In the genomic region with DNA sequence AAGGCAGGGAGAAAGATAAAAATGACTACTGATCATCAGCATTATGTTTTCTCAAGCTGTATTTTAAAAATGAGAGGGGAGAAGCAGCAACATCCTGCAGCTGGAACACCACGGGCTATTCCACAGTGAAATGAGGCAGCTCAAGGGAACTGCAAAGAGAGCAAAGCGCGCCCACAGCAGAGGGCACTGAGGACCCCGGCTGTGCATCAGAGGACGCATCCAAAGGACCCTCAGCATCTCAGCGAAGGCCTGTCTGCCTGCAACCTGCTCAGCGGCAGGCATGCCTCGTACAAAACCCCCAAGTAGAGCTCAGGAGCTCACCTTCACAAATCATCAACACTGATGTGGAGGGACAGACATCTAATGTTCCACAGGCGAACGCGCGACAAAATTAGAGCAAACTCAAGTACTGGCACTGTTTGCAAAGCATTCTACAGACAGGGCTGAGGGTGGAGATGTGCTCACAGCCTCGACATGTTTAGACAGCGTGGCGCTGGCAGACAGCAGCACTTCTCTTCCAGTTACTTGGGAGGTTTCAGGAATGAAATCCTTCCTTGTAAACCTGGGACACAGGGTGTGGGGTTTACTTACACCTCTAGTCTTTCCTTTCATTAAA, we compare ENCODE assay signal across 22 cellular contexts.
DNase-seq lines count a peak whose midpoint lies in the region; ATAC-seq and TF ChIP-seq lines count a peak whose summit lies in the region.
"Had no signal": no experiment of that assay in that cellular context is flagged by ENCODE, and none has a peak within 500 bp of the region (broad histone marks: within the 10 kb centered on the region; RNA-seq: fewer than 3 reads in every experiment).

No MANE protein-coding gene starts in this region.

- POLR2A ChIA-PET in CD8-positive, alpha-beta T cell (lab: Charles Lee) = interaction anchor here (0.9 to 6.3 kb wide), 3 partner anchors 12 to 125 kb away, joined by 3 to 29 read pairs (median 3); no protein-coding TSS in a partner anchor

- no peak overlapping the region for H3K23ac ChIP-seq in neuronal stem cell (ENCODE audit: low read depth, low read length, poor library complexity)

- no peak for ATAC-seq in CD8-positive, alpha-beta T cell
- no peak for ATAC-seq in HG03097 (IDR thresholded peaks at IDR 0.05; ENCODE audit: low FRiP score, unreplicated experiment)
- ATAC-seq in activated naive CD8-positive, alpha-beta T cell treated with anti-CD3 and anti-CD28 coated beads, Interleukin-2, amount 50 U/mL, for 24 hours = no peak
- ATAC-seq: gastrocnemius medialis, HCT116, left colon, PC-3, psoas muscle had no signal

- H2BK15ac ChIP-seq in neuronal stem cell (ENCODE audit: low read length) = no peak overlapping the region

- H3K4me1 ChIP-seq in CD8-positive, alpha-beta T cell (ENCODE audit: insufficient read depth, low read length) = peaks cover 38% of the 10 kb centered on the region
- peaks cover 11 to 22% of the 10 kb centered on the region in 2 donors for H3K4me1 ChIP-seq in neuronal stem cell (ENCODE audit: control insufficient read depth in 2 of 2, insufficient read depth in 1 of 2, low read depth in 1 of 2, low read length in 2 of 2)
- H3K4me1 ChIP-seq: gastrocnemius medialis, psoas muscle had no signal

- H3K4me3 Mint-ChIP-seq in CD8-positive, alpha-beta T cell = peak overlapping the region; percentile 27
- H3K4me3 Mint-ChIP-seq in activated naive CD8-positive, alpha-beta T cell treated with anti-CD3 and anti-CD28 coated beads, Interleukin-2, amount 50 U/mL, for 24 hours = no peak overlapping the region
- H3K4me3 Mint-ChIP-seq: activated CD4-positive, alpha-beta memory T cell treated with anti-CD3 and anti-CD28 coated beads, Interleukin-2, amount 10 ng/mL, durations not matched to agents 7 days and 5 days; activated naive CD4-positive, alpha-beta T cell treated with anti-CD3 and anti-CD28 coated beads, Interleukin-2, amount 10 ng/mL, durations not matched to agents 7 days and 5 days had no signal

- H3K4me3 ChIP-seq in CD8-positive, alpha-beta T cell (ENCODE audit: low read depth, low read length) = no peak overlapping the region
- H3K4me3 ChIP-seq in epithelial cell of esophagus (ENCODE audit: low read length) (no peak overlapping the region), neuronal stem cell (ENCODE audit: low read length in 2 of 2) (no peak overlapping the region)
- H3K4me3 ChIP-seq: gastrocnemius medialis, psoas muscle, upper lobe of left lung had no signal

- no peak overlapping the region for H3K14ac ChIP-seq in neuronal stem cell (ENCODE audit: low read length)

- DNase-seq in CD8-positive, alpha-beta T cell = peak in 1 of 7 experiments; percentile 28
- DNase-seq in NCI-H1694 treated with DMSO at 0.1 percent for 48 hours (lab: John Stamatoyannopoulos, UW) = peak; percentile 40
- peak; percentile 52 for DNase-seq in epithelial cell of esophagus (ENCODE audit: low read depth)
- DNase-seq in neuronal stem cell (ENCODE audit: low spot score) = no peak
- DNase-seq in GDM1 (lab: John Stamatoyannopoulos, UW) = no peak
- DNase-seq in activated naive CD8-positive, alpha-beta T cell treated with anti-CD3 and anti-CD28 coated beads, Interleukin-2, amount 50 U/mL, for 24 hours = no peak
- no peak for DNase-seq in NCI-H2171 treated with DMSO at 0.1 percent for 48 hours (lab: John Stamatoyannopoulos, UW)
- DNase-seq: activated CD4-positive, alpha-beta memory T cell treated with anti-CD3 and anti-CD28 coated beads, Interleukin-2, amount 10 ng/mL, durations not matched to agents 7 days and 5 days; activated naive CD4-positive, alpha-beta T cell treated with anti-CD3 and anti-CD28 coated beads, Interleukin-2, amount 10 ng/mL, durations not matched to agents 7 days and 5 days; aorta; central memory CD4-positive, alpha-beta T cell; gastrocnemius medialis; Karpas-422; left colon; naive thymus-derived CD8-positive, alpha-beta T cell; NCI-H526 treated with DMSO at 0.1 percent for 48 hours; PC-3; psoas muscle; stimulated activated CD4-positive, alpha-beta T cell treated with anti-CD3 and anti-CD28 coated beads, Interleukin-4, amount 100 ng/mL, for 24 hours; upper lobe of left lung had no signal

- H3K79me1 ChIP-seq in neuronal stem cell (ENCODE audit: low read depth, low read length) = no peaks in the 10 kb centered on the region

- H3K27ac ChIP-seq in CD8-positive, alpha-beta T cell (ENCODE audit: low read depth, low read length) = no peak overlapping the region
- H3K27ac ChIP-seq in neuronal stem cell (replicated peaks; ENCODE audit: low read length) = no peak overlapping the region
- H3K27ac ChIP-seq: gastrocnemius medialis, psoas muscle, upper lobe of left lung had no signal

- intact Hi-C loops in CD8-positive, alpha-beta T cell (cut with DNase I, micrococcal nuclease) = loop anchor here (1.0 to 5.0 kb wide), 3 partner anchors 35 to 273 kb away; no protein-coding TSS in a partner anchor

- H2AK5ac ChIP-seq in neuronal stem cell (ENCODE audit: low read depth, low read length) = no peak overlapping the region

- no peak overlapping the region for H4K8ac ChIP-seq in neuronal stem cell (ENCODE audit: low read depth, low read length)

- no CpG with 5 or more reads among the region's 15 CpGs for WGBS in neuronal stem cell (ENCODE audit: extremely low coverage in 2 of 2, insufficient read length in 2 of 2, insufficient replicate concordance in 1 of 2), 2 donors

- H3K36me3 ChIP-seq in CD8-positive, alpha-beta T cell (ENCODE audit: insufficient read depth, low read length) = no peaks in the 10 kb centered on the region
- peaks cover 0 to 11% of the 10 kb centered on the region in 2 donors for H3K36me3 ChIP-seq in neuronal stem cell (replicated peaks in 1 of 2; ENCODE audit: control insufficient read depth in 2 of 2, insufficient read depth in 2 of 2, low read length in 2 of 2)
- H3K36me3 ChIP-seq: gastrocnemius medialis had no signal

- no peak overlapping the region for H3K27ac Mint-ChIP-seq in CD8-positive, alpha-beta T cell
- no peak overlapping the region for H3K27ac Mint-ChIP-seq in activated naive CD8-positive, alpha-beta T cell treated with anti-CD3 and anti-CD28 coated beads, Interleukin-2, amount 50 U/mL, for 24 hours
- H3K27ac Mint-ChIP-seq: activated CD4-positive, alpha-beta memory T cell treated with anti-CD3 and anti-CD28 coated beads, Interleukin-2, amount 10 ng/mL, durations not matched to agents 7 days and 5 days; activated naive CD4-positive, alpha-beta T cell treated with anti-CD3 and anti-CD28 coated beads, Interleukin-2, amount 10 ng/mL, durations not matched to agents 7 days and 5 days had no signal

- H3K9ac ChIP-seq in neuronal stem cell (ENCODE audit: low read depth, low read length, poor library complexity) = no peak overlapping the region

- H2AFZ ChIP-seq in neuronal stem cell (ENCODE audit: low read length) = peak overlapping the region; percentile 61

- no peak overlapping the region for H4K91ac ChIP-seq in neuronal stem cell (ENCODE audit: low read depth, low read length, poor library complexity)

- H3K27me3 Mint-ChIP-seq in CD8-positive, alpha-beta T cell (ENCODE audit: low read depth) = no peaks in the 10 kb centered on the region
- H3K27me3 Mint-ChIP-seq in activated naive CD8-positive, alpha-beta T cell treated with anti-CD3 and anti-CD28 coated beads, Interleukin-2, amount 50 U/mL, for 24 hours = no peaks in the 10 kb centered on the region
- H3K27me3 Mint-ChIP-seq: activated CD4-positive, alpha-beta memory T cell treated with anti-CD3 and anti-CD28 coated beads, Interleukin-2, amount 10 ng/mL, durations not matched to agents 7 days and 5 days; naive thymus-derived CD8-positive, alpha-beta T cell had no signal

- H3K4me2 ChIP-seq in neuronal stem cell (ENCODE audit: insufficient read depth, low read length, poor library complexity, severe bottlenecking) = no peak overlapping the region

- no peak overlapping the region for H2BK12ac ChIP-seq in neuronal stem cell (ENCODE audit: low read length)

- H3K4ac ChIP-seq in neuronal stem cell (ENCODE audit: low read length) = no peak overlapping the region

- CTCF ChIA-PET in CD8-positive, alpha-beta T cell (lab: Charles Lee) = interaction anchor here (0.7 to 8.3 kb wide), 6 partner anchors 14 to 273 kb away, joined by 3 to 81 read pairs (median 12); no protein-coding TSS in a partner anchor

- peaks cover 4% of the 10 kb centered on the region for H3K36me3 Mint-ChIP-seq in CD8-positive, alpha-beta T cell
- no peaks in the 10 kb centered on the region for H3K36me3 Mint-ChIP-seq in activated naive CD8-positive, alpha-beta T cell treated with anti-CD3 and anti-CD28 coated beads, Interleukin-2, amount 50 U/mL, for 24 hours (ENCODE audit: low read depth)
- H3K36me3 Mint-ChIP-seq: activated naive CD4-positive, alpha-beta T cell treated with anti-CD3 and anti-CD28 coated beads, Interleukin-2, amount 10 ng/mL, durations not matched to agents 7 days and 5 days had no signal

- no peaks in the 10 kb centered on the region for H3K9me3 Mint-ChIP-seq in CD8-positive, alpha-beta T cell
- H3K9me3 Mint-ChIP-seq in activated naive CD8-positive, alpha-beta T cell treated with anti-CD3 and anti-CD28 coated beads, Interleukin-2, amount 50 U/mL, for 24 hours = no peaks in the 10 kb centered on the region
- H3K9me3 Mint-ChIP-seq: activated CD4-positive, alpha-beta memory T cell treated with anti-CD3 and anti-CD28 coated beads, Interleukin-2, amount 10 ng/mL, durations not matched to agents 7 days and 5 days; activated naive CD4-positive, alpha-beta T cell treated with anti-CD3 and anti-CD28 coated beads, Interleukin-2, amount 10 ng/mL, durations not matched to agents 7 days and 5 days; naive thymus-derived CD8-positive, alpha-beta T cell had no signal

- peaks cover 52% of the 10 kb centered on the region for H3K4me1 Mint-ChIP-seq in CD8-positive, alpha-beta T cell (ENCODE audit: low read depth)
- peaks cover 26% of the 10 kb centered on the region for H3K4me1 Mint-ChIP-seq in activated naive CD8-positive, alpha-beta T cell treated with anti-CD3 and anti-CD28 coated beads, Interleukin-2, amount 50 U/mL, for 24 hours

- TF ChIP-seq CTCF in CD8-positive, alpha-beta T cell (IDR thresholded peaks at IDR 0.05) = no peak
- TF ChIP-seq CTCF in epithelial cell of esophagus (IDR thresholded peaks at IDR 0.05; ENCODE audit: insufficient read depth, low read depth, low read length, missing control alignments) = peak; percentile 23

- H3K27me3 ChIP-seq in CD8-positive, alpha-beta T cell (ENCODE audit: insufficient read depth, low read length) = no peaks in the 10 kb centered on the region
- no peaks in the 10 kb centered on the region for H3K27me3 ChIP-seq in neuronal stem cell (ENCODE audit: control insufficient read depth in 3 of 3, insufficient read depth in 3 of 3, low read depth in 1 of 3, low read length in 3 of 3)
- H3K27me3 ChIP-seq: gastrocnemius medialis, upper lobe of left lung had no signal

- H3K9me3 ChIP-seq in CD8-positive, alpha-beta T cell (ENCODE audit: low read length) = no peaks in the 10 kb centered on the region
- no peaks in the 10 kb centered on the region for H3K9me3 ChIP-seq in neuronal stem cell (replicated peaks in 1 of 2; ENCODE audit: control insufficient read depth in 2 of 2, insufficient read depth in 1 of 2, low read depth in 1 of 2, low read length in 2 of 2)
- H3K9me3 ChIP-seq: gastrocnemius medialis, psoas muscle, upper lobe of left lung had no signal

- no peak overlapping the region for H2BK120ac ChIP-seq in neuronal stem cell (ENCODE audit: low read depth, low read length)

- H3K18ac ChIP-seq in neuronal stem cell (ENCODE audit: low read length) = no peak overlapping the region

- H2BK5ac ChIP-seq in neuronal stem cell (ENCODE audit: low read length) = no peak overlapping the region

Comparison
In these comparisons a context has a peak if more than half of its experiments do, and no peak if none do; other contexts are left out.
1. DNase-seq: peak in NCI-H1694 treated with DMSO at 0.1 percent for 48 hours (single experiment) and epithelial cell of esophagus (single experiment); none in neuronal stem cell (single experiment), GDM1 (single experiment), activated naive CD8-positive, alpha-beta T cell treated with anti-CD3 and anti-CD28 coated beads, Interleukin-2, amount 50 U/mL, for 24 hours (single experiment) and NCI-H2171 treated with DMSO at 0.1 percent for 48 hours (single experiment).